Comparison of ENCODE assay signal across 1 cellular context in the genomic region with DNA sequence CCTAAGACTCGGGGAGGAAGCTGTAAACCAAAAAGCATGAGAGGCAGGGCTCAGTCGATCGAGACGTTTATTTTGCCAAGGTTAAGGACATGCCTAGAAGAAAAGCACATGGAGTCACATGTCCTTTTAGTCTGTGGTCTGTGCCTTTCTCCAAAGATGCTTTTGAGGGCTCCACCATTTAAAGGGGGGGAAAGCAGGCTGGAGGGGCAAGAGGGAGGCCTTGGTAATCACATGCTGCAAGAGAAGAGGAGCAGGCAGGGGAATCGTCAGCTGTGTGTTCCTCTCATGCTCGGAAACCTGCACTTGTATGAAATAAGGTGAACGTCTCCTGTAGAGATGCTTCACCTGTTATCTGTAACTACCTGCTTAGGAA.
TF ChIP-seq lines count a peak whose summit lies in the region.

No MANE protein-coding gene starts in this region.

TF ChIP-seq in HEK293, 187 proteins besides CTCF, POLR2A, EP300 and RAD21 (continued from another document):
- TF ChIP-seq, protein P1, sequence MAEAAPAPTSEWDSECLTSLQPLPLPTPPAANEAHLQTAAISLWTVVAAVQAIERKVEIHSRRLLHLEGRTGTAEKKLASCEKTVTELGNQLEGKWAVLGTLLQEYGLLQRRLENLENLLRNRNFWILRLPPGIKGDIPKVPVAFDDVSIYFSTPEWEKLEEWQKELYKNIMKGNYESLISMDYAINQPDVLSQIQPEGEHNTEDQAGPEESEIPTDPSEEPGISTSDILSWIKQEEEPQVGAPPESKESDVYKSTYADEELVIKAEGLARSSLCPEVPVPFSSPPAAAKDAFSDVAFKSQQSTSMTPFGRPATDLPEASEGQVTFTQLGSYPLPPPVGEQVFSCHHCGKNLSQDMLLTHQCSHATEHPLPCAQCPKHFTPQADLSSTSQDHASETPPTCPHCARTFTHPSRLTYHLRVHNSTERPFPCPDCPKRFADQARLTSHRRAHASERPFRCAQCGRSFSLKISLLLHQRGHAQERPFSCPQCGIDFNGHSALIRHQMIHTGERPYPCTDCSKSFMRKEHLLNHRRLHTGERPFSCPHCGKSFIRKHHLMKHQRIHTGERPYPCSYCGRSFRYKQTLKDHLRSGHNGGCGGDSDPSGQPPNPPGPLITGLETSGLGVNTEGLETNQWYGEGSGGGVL (tag by site-specific recombination; IDR thresholded peaks at IDR 0.05) = peak; percentile 64
